ENCODE assay signal across 9 cellular contexts in genomic region chr9:136539427-136540412, GRCh38. TPM values are rescaled to one million over a fixed set of nuclear protein-coding genes. Genes with fewer than 3 reads are reported as not detected.
DNase-seq lines count a peak whose midpoint lies in the region; ATAC-seq and TF ChIP-seq lines count a peak whose summit lies in the region.
"Had no signal": no experiment of that assay in that cellular context is flagged by ENCODE, and none has a peak within 500 bp of the region (broad histone marks: within the 10 kb centered on the region; RNA-seq: fewer than 3 reads in every experiment).

No MANE protein-coding gene starts in this region.

- in situ Hi-C loops in GM13976 (cut with MboI; ENCODE audit: low sequenced_read_pairs, unreplicated experiment) = no loop called here

- peaks cover 4 to 21% of the 10 kb centered on the region in 2 donors for H3K4me1 ChIP-seq in ascending aorta

- peak; percentile 89 for DNase-seq in GM13976 (ENCODE audit: low spot score)
- DNase-seq in T-helper 9 cell = peak; percentile 81
- peak; percentile 84 to 95 for DNase-seq in ascending aorta (ENCODE audit: low spot score in 2 of 2)
- DNase-seq in islet precursor cell = peak; percentile 81
- peak; percentile 82 for DNase-seq in stimulated activated CD4-positive, alpha-beta T cell treated with anti-CD3 and anti-CD28 coated beads, Interleukin-1b, Interleukin-23, amount 100 ng/mL, for 4 hours (ENCODE audit: low read depth in 2 of 2)
- DNase-seq in HEK293T (ENCODE audit: extremely low spot score) = no peak
- no peak for DNase-seq in NCI-H524 (lab: John Stamatoyannopoulos, UW)

- no peaks in the 10 kb centered on the region for H3K9me3 ChIP-seq in ascending aorta

- POLR2A ChIA-PET in HEK293T (lab: Yijun Ruan, JAX) = interaction anchor here (0.7 kb wide), 1 partner anchor 52 kb away, joined by 4 read pairs; no protein-coding TSS in a partner anchor

- TF ChIP-seq CTCF in GM13976 (IDR thresholded peaks at IDR 0.05; ENCODE audit: borderline replicate concordance, control extremely low read depth, extremely low read depth, insufficient read depth, missing control alignments) (no peak), ascending aorta (IDR thresholded peaks at IDR 0.05) (no peak)

- intact Hi-C loops in ascending aorta (cut with DNase I) = no loop called here

- peak; percentile 63 for ATAC-seq in HG03103 (IDR thresholded peaks at IDR 0.05; ENCODE audit: low read depth, unreplicated experiment)
- ATAC-seq: Panc1 had no signal

- peak overlapping the region in 1 of 2 donors; percentile 17 for H3K4me3 ChIP-seq in ascending aorta

- CTCF ChIA-PET in HEK293T (lab: Yijun Ruan, JAX) = no interaction called here

- H3K36me3 ChIP-seq in ascending aorta = peaks cover 6 to 9% of the 10 kb centered on the region in 2 donors

- no peaks in the 10 kb centered on the region for H3K27me3 ChIP-seq in ascending aorta

- H3K27ac ChIP-seq in ascending aorta = peak overlapping the region; percentile 73 to 76

TF ChIP-seq in HEK293T, 16 proteins besides CTCF, POLR2A, EP300 and RAD21:
- TF ChIP-seq ARNT (IDR thresholded peaks at IDR 0.05) (no peak), FOXK2 (IDR thresholded peaks at IDR 0.05) (no peak), TARDBP (IDR thresholded peaks at IDR 0.05) (no peak), FOXA1 (IDR thresholded peaks at IDR 0.05) (no peak), FOXM1 (IDR thresholded peaks at IDR 0.05; ENCODE audit: borderline replicate concordance) (no peak), CTBP1 (IDR thresholded peaks at IDR 0.05; ENCODE audit: borderline replicate concordance) (no peak), BHLHE40 (IDR thresholded peaks at IDR 0.05; ENCODE audit: borderline replicate concordance) (no peak), SUZ12 (IDR thresholded peaks at IDR 0.05) (no peak), NFRKB (IDR thresholded peaks at IDR 0.05) (no peak), PKNOX1 (IDR thresholded peaks at IDR 0.05) (no peak), SP1 (IDR thresholded peaks at IDR 0.05) (no peak)

RNA-seq across cellular contexts. Expression of gene NOTCH1, which starts 6.1 kb away (rescaled TPM):
- 120 TPM for total RNA-seq in ascending aorta

RNA-seq across cellular contexts. Expression of gene SEC16A, which starts 56.9 kb away (rescaled TPM):
- 66.1 TPM for total RNA-seq in ascending aorta

Comparison
In these comparisons a context has a peak if more than half of its experiments do, and no peak if none do; other contexts are left out.
1. DNase-seq: peak in GM13976 (single experiment), T-helper 9 cell (single experiment), ascending aorta (2 of 2), islet precursor cell (single experiment) and stimulated activated CD4-positive, alpha-beta T cell treated with anti-CD3 and anti-CD28 coated beads, Interleukin-1b, Interleukin-23, amount 100 ng/mL, for 4 hours (2 of 2); none in HEK293T (single experiment) and NCI-H524 (0 of 2).